8 cellular contexts compared by ENCODE assay signal in the genomic region with DNA sequence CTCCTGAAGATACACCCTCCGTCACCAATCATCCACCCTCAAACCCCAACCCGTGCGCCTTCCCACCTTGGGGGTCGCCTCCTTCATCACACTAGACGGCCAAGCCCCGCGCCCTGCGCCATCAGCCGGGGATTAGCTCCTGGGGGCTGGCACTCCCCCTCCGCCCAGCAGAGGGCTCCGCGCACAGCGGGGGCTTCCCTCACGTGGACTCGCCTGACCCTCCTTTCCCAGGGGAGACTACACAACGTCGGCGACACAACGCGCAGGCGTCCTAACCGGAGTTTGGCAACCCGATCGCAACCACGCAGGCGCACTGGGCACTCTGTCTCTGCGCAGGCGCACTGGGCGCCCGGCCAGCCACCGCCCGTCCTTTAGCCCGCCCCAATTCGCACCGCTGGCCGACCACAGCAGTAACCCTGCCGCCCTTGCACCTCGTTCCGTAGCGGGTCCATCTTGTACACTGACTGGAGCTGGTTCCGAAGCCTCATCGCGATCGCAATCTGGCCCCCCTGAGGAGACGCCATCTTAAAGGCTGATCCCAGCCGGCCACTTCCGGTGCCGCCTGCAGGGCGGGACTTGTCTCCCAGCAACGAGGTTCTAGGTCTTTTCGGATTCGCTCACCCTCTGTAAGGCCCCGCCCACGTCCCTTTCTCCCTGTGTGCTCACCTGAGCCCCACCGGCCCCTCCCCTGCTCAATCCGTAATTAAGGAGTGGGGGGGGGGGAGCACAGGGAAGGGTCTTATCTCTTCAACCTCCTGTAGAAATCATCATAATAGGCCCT. TPM values are rescaled to one million over a fixed set of nuclear protein-coding genes. Genes with fewer than 3 reads are reported as not detected.
DNase-seq lines count a peak whose midpoint lies in the region; ATAC-seq lines count a peak whose summit lies in the region.

A gene (minus strand): TSS at position 551 of the 781 bp plus-strand sequence. CDS start 27 bp downstream, at position 524.

- H3K4me1 Mint-ChIP-seq in IgD-negative memory B cell = peaks cover 22 to 32% (median 26%) of the 10 kb centered on the region in 3 donors

- H3K4me3 Mint-ChIP-seq in IgD-negative memory B cell = peak within 1 kb of the TSS; percentile 96 to 100 (median 100)

- H3K36me3 Mint-ChIP-seq in IgD-negative memory B cell = peaks cover 14% of the 10 kb centered on the region

- peaks cover 0 to 3% (median 0%) of the 10 kb centered on the region in 3 donors for H3K9me3 Mint-ChIP-seq in IgD-negative memory B cell

- peak within 1 kb of the TSS; percentile 98 to 100 (median 100) for H3K27ac Mint-ChIP-seq in IgD-negative memory B cell

- DNase-seq in DMS153 treated with DMSO at 0.1 percent for 48 hours (lab: John Stamatoyannopoulos, UW; ENCODE audit: unreplicated experiment) (peak; percentile 94), OCI-M2 (lab: John Stamatoyannopoulos, UW; ENCODE audit: unreplicated experiment) (peak; percentile 70), activated T-cell treated with anti-CD3 and anti-CD28 coated beads for 4 hours (peak; percentile 100), epithelial cell of prostate (ENCODE audit: low read depth, low spot score) (peak; percentile 90), mucosa of gallbladder (ENCODE audit: low spot score) (peak; percentile 99)
- DNase-seq in stimulated activated CD8-positive, alpha-beta memory T cell treated with anti-CD3 and anti-CD28 coated beads, Interleukin-4, amount 100 ng/mL, for 4 hours (ENCODE audit: low read depth in 2 of 2, low spot score in 1 of 2) = peak; percentile 98 to 99

- peak within 1 kb of the TSS; percentile 98 for H3K27ac ChIP-seq in epithelial cell of prostate

- ATAC-seq in GM21529 (IDR thresholded peaks at IDR 0.05; ENCODE audit: unreplicated experiment) = peak; percentile 91

- H3K27me3 Mint-ChIP-seq in IgD-negative memory B cell = peaks cover 31% of the 10 kb centered on the region

RNA-seq across cellular contexts. Expression of the gene that starts here (rescaled TPM):
- polyA plus RNA-seq in IgD-negative memory B cell = 14.7 TPM
- 35.3 TPM for total RNA-seq in mucosa of gallbladder

Comparison
In these comparisons a context has a peak if more than half of its experiments do, and no peak if none do; other contexts are left out.
1. Peak in every context shown above with its lines: DNase-seq, ATAC-seq and H3K27ac ChIP-seq.